In genomic region chr3:179476215-179476614, GRCh38 we compare ENCODE assay signal across 22 cellular contexts. TPM values are rescaled to one million over a fixed set of nuclear protein-coding genes. Genes with fewer than 3 reads are reported as not detected.
DNase-seq lines count a peak whose midpoint lies in the region; ATAC-seq, FAIRE-seq and TF ChIP-seq lines count a peak whose summit lies in the region.
"Had no signal": no experiment of that assay in that cellular context is flagged by ENCODE, and none has a peak within 500 bp of the region (broad histone marks: within the 10 kb centered on the region; RNA-seq: fewer than 3 reads in every experiment).

No MANE protein-coding gene starts in this region.

- H2BK15ac ChIP-seq in mesendoderm (replicated peaks; ENCODE audit: low read depth) = no peak overlapping the region

- intact Hi-C loops in Panc1 (cut with micrococcal nuclease; ENCODE audit: unreplicated experiment) = no loop called here
- intact Hi-C loops in K562 (cut with micrococcal nuclease) = no loop called here
- intact Hi-C loops in PC-9 (cut with micrococcal nuclease; ENCODE audit: unreplicated experiment) = no loop called here
- intact Hi-C loops in posterior cingulate gyrus (cut with DNase I) = no loop called here

- DNase-seq in NCI-H82 (lab: John Stamatoyannopoulos, UW) = peak; percentile 17
- DNase-seq in NCI-H82 treated with DMSO at 0.1 percent for 48 hours (lab: John Stamatoyannopoulos, UW; ENCODE audit: unreplicated experiment) = no peak
- no peak for DNase-seq in Panc1 (ENCODE audit: low read depth, low spot score)
- DNase-seq in K562 (ENCODE audit: extremely low read depth in 1 of 4, low spot score in 3 of 4) = peak in 2 of 4 experiments; percentile 17 to 30
- DNase-seq in mesendoderm = peak; percentile 8
- DNase-seq in PC-9 = no peak
- no peak for DNase-seq in posterior cingulate gyrus
- DNase-seq in T-helper 2 cell treated with Interferon-gamma antibody and Interleukin-4, amounts not matched to agents 5 μg/mL and 100 μg/mL, for 36 hours (ENCODE audit: low spot score) = no peak
- DNase-seq: 8988T; AML-193; CD8-positive, alpha-beta memory T cell; EL; H9; IMR-90; NCI-H1105 treated with DMSO at 0.1 percent for 48 hours; NCI-H2081; NCI-H2171 treated with DMSO at 0.1 percent for 48 hours; NK-92 treated with Interleukin-12 subunit alpha and Interleukin-12 subunit beta, amount 100 ng/mL, for 24 hours; SHP77; SW 1271 had no signal

- no peaks in the 10 kb centered on the region for H3K79me1 ChIP-seq in mesendoderm (ENCODE audit: low read length)

- peaks cover 2% of the 10 kb centered on the region for H3K27me3 Mint-ChIP-seq in T-helper 2 cell treated with Interferon-gamma antibody and Interleukin-4, amounts not matched to agents 5 μg/mL and 100 μg/mL, for 36 hours (ENCODE audit: low read depth)

- TF ChIP-seq CTCF in Panc1 (IDR thresholded peaks at IDR 0.05) (no peak), K562 (IDR thresholded peaks at IDR 0.05 in 2 of 3, conservative IDR thresholded peaks at IDR 0.05 in 1 of 3; ENCODE audit: insufficient read depth in 2 of 3, low read depth in 1 of 3, low read length in 3 of 3) (peak; percentile 30 to 49 (median 35); a peak in 4 of 6 replicates), PC-9 (conservative IDR thresholded peaks at IDR 0.05) (no peak)

- H4K5ac ChIP-seq in mesendoderm (ENCODE audit: low read length) = no peak overlapping the region

- no peaks in the 10 kb centered on the region for H3K27me3 ChIP-seq in Panc1 (ENCODE audit: control insufficient read depth, insufficient read depth, low read length)
- H3K27me3 ChIP-seq in K562 (ENCODE audit: control insufficient read depth in 2 of 2, insufficient read depth in 2 of 2, low read length in 2 of 2) = no peaks in the 10 kb centered on the region
- H3K27me3 ChIP-seq in mesendoderm (ENCODE audit: insufficient read depth, low read length, poor library complexity) = no peaks in the 10 kb centered on the region
- no peaks in the 10 kb centered on the region for H3K27me3 ChIP-seq in PC-9 (ENCODE audit: insufficient read depth, low read depth)

- no peak overlapping the region for H3K4me3 Mint-ChIP-seq in T-helper 2 cell treated with Interferon-gamma antibody and Interleukin-4, amounts not matched to agents 5 μg/mL and 100 μg/mL, for 36 hours
- H3K4me3 Mint-ChIP-seq: CD8-positive, alpha-beta memory T cell; H9 had no signal

- WGBS in K562 (ENCODE audit: insufficient coverage, low coverage, missing lambda C conversion rate) = 5% methylated on average over 2 of the region's 2 CpGs
- WGBS in mesendoderm (ENCODE audit: extremely low coverage, insufficient coverage, low lambda C conversion rate) = no CpG with 5 or more reads among the region's 2 CpGs

- H3K9me3 ChIP-seq in Panc1 (ENCODE audit: control insufficient read depth, insufficient read depth, low read depth, low read length) (no peaks in the 10 kb centered on the region), K562 (replicated peaks; ENCODE audit: control insufficient read depth, insufficient read depth, low read depth, low read length) (no peaks in the 10 kb centered on the region), PC-9 (ENCODE audit: insufficient read depth, low read depth) (no peaks in the 10 kb centered on the region)

- no peaks in the 10 kb centered on the region for H3F3A ChIP-seq in PC-9 (ENCODE audit: insufficient read depth, low read depth)

- H2BK5ac ChIP-seq in mesendoderm (ENCODE audit: low read length) = no peak overlapping the region

- H3K79me2 ChIP-seq in K562 (ENCODE audit: control insufficient read depth, insufficient read depth, low read length) = no peaks in the 10 kb centered on the region
- no peaks in the 10 kb centered on the region for H3K79me2 ChIP-seq in mesendoderm (ENCODE audit: control insufficient read depth, insufficient read depth, low read length)
- no peaks in the 10 kb centered on the region for H3K79me2 ChIP-seq in PC-9 (ENCODE audit: low read depth)

- FAIRE-seq in K562 (lab: Jason Lieb, UNC) = no peak

- H4K20me1 ChIP-seq in K562 (replicated peaks; ENCODE audit: control insufficient read depth, insufficient read depth, low read length) = no peaks in the 10 kb centered on the region
- no peaks in the 10 kb centered on the region for H4K20me1 ChIP-seq in PC-9 (ENCODE audit: insufficient read depth)

- H3K9me1 ChIP-seq in K562 (ENCODE audit: control insufficient read depth, insufficient read depth, low read length) = no peaks in the 10 kb centered on the region

- no peak overlapping the region for H2AFZ ChIP-seq in K562 (ENCODE audit: low read depth, low read length)
- no peak overlapping the region for H2AFZ ChIP-seq in PC-9

- no peak overlapping the region for H3K56ac ChIP-seq in mesendoderm (ENCODE audit: low read length)

- H3K4me3 ChIP-seq in Panc1 (ENCODE audit: low read depth in 2 of 2, low read length in 2 of 2) = no peak overlapping the region
- H3K4me3 ChIP-seq in K562 = no peak overlapping the region
- no peak overlapping the region for H3K4me3 ChIP-seq in mesendoderm (ENCODE audit: low read length)
- H3K4me3 ChIP-seq in PC-9 = no peak overlapping the region
- H3K4me3 ChIP-seq: SK-N-MC had no signal

- no peak overlapping the region for H3K4ac ChIP-seq in mesendoderm (ENCODE audit: low read depth, low read length)

- H2BK120ac ChIP-seq in mesendoderm (ENCODE audit: low read depth, low read length) = no peak overlapping the region

- H3K4me1 Mint-ChIP-seq in T-helper 2 cell treated with Interferon-gamma antibody and Interleukin-4, amounts not matched to agents 5 μg/mL and 100 μg/mL, for 36 hours (ENCODE audit: low read depth) = peaks cover 6% of the 10 kb centered on the region
- H3K4me1 Mint-ChIP-seq: H9 had no signal

- no peaks in the 10 kb centered on the region for H3K4me1 ChIP-seq in Panc1 (ENCODE audit: control insufficient read depth, insufficient read depth, low read length)
- H3K4me1 ChIP-seq in K562 (replicated peaks in 1 of 2; ENCODE audit: control insufficient read depth in 2 of 2, insufficient read depth in 2 of 2, low read length in 2 of 2) = no peaks in the 10 kb centered on the region
- no peaks in the 10 kb centered on the region for H3K4me1 ChIP-seq in mesendoderm (ENCODE audit: control insufficient read depth, low read depth, low read length)
- H3K4me1 ChIP-seq in PC-9 (replicated peaks; ENCODE audit: insufficient read depth) = no peaks in the 10 kb centered on the region

- TF ChIP-seq POLR2A in K562 (conservative IDR thresholded peaks at IDR 0.05) = no peak

- no peaks in the 10 kb centered on the region for H3K36me3 Mint-ChIP-seq in T-helper 2 cell treated with Interferon-gamma antibody and Interleukin-4, amounts not matched to agents 5 μg/mL and 100 μg/mL, for 36 hours (ENCODE audit: low read depth)
- H3K36me3 Mint-ChIP-seq: CD8-positive, alpha-beta memory T cell had no signal

- H3K9me2 ChIP-seq in PC-9 (ENCODE audit: insufficient read depth) = no peaks in the 10 kb centered on the region

- POLR2A ChIA-PET in Panc1 (lab: Charles Lee) = no interaction called here
- POLR2A ChIA-PET in K562 (lab: Yijun Ruan, JAX) = interaction anchor here (1.5 kb wide), 1 partner anchor 10 kb away, joined by 3 read pairs; no protein-coding TSS in a partner anchor
- POLR2A ChIA-PET in PC-9 (lab: Charles Lee; ENCODE audit: unreplicated experiment) = no interaction called here

- no peak for TF ChIP-seq EP300 in K562 (IDR thresholded peaks at IDR 0.05; ENCODE audit: low read length)

- CTCF ChIA-PET in Panc1 (lab: Charles Lee) = interaction anchor here (0.6 kb wide), 1 partner anchor 82 kb away, joined by 3 read pairs; no protein-coding TSS in a partner anchor
- CTCF ChIA-PET in K562 (lab: Yijun Ruan, JAX; ENCODE audit: low intra/inter-chr PET ratio) = no interaction called here
- CTCF ChIA-PET in PC-9 (lab: Charles Lee) = no interaction called here

- peak in 1 of 2 experiments; percentile 22; a peak in 1 of 4 replicates for TF ChIP-seq RAD21 in K562 (CRISPR knock-in tag; conservative IDR thresholded peaks at IDR 0.05 in 1 of 2, IDR thresholded peaks at IDR 0.05 in 1 of 2)

- H3K27ac ChIP-seq in Panc1 (ENCODE audit: low read length) = no peak overlapping the region
- H3K27ac ChIP-seq in K562 (ENCODE audit: extremely low read depth, low read depth, low read length) = no peak overlapping the region
- no peak overlapping the region for H3K27ac ChIP-seq in mesendoderm (ENCODE audit: low read depth, low read length)
- no peak overlapping the region for H3K27ac ChIP-seq in PC-9
- H3K27ac ChIP-seq: C4-2B, SK-N-MC had no signal

- no peaks in the 10 kb centered on the region for H3K9me3 Mint-ChIP-seq in T-helper 2 cell treated with Interferon-gamma antibody and Interleukin-4, amounts not matched to agents 5 μg/mL and 100 μg/mL, for 36 hours
- H3K9me3 Mint-ChIP-seq: CD8-positive, alpha-beta memory T cell had no signal

- H3K18ac ChIP-seq in mesendoderm (ENCODE audit: low read length) = no peak overlapping the region

- no peak overlapping the region for H2AK5ac ChIP-seq in mesendoderm (ENCODE audit: low read length)

- H4K8ac ChIP-seq in mesendoderm (ENCODE audit: low read depth, low read length) = no peak overlapping the region

- H3K4me2 ChIP-seq in K562 (ENCODE audit: insufficient read depth, low read length) (no peak overlapping the region), mesendoderm (ENCODE audit: low read length) (no peak overlapping the region), PC-9 (no peak overlapping the region)

- in situ Hi-C loops in Panc1 (cut with HindIII; ENCODE audit: low pct_unique_long_range_greater_than_20kb, low sequenced_read_pairs) = no loop called here
- in situ Hi-C loops in K562 (cut with MboI) = no loop called here

- no peak overlapping the region for H3K27ac Mint-ChIP-seq in T-helper 2 cell treated with Interferon-gamma antibody and Interleukin-4, amounts not matched to agents 5 μg/mL and 100 μg/mL, for 36 hours
- H3K27ac Mint-ChIP-seq: CD8-positive, alpha-beta memory T cell; H9 had no signal

- ATAC-seq in Panc1 (peak; percentile 85), K562 (peak; percentile 98)

- BruUV-seq in Panc1 (replicated peaks; lab: Mats Ljungman, UMichigan) (no TSS peak), K562 (replicated peaks; lab: Mats Ljungman, UMichigan) (no TSS peak), PC-9 (replicated peaks; lab: Mats Ljungman, UMichigan) (no TSS peak)

- no peak overlapping the region for H3K23ac ChIP-seq in mesendoderm (ENCODE audit: low read length)

- no peaks in the 10 kb centered on the region for H3K36me3 ChIP-seq in Panc1 (ENCODE audit: control insufficient read depth, insufficient read depth, low read length)
- no peaks in the 10 kb centered on the region for H3K36me3 ChIP-seq in K562 (ENCODE audit: control insufficient read depth, insufficient read depth, low read length)
- H3K36me3 ChIP-seq in mesendoderm (ENCODE audit: control insufficient read depth, insufficient read depth, low read length) = no peaks in the 10 kb centered on the region
- no peaks in the 10 kb centered on the region for H3K36me3 ChIP-seq in PC-9 (ENCODE audit: low read depth)

- H3K9ac ChIP-seq in K562 (ENCODE audit: insufficient read depth in 1 of 2, low read depth in 2 of 2, low read length in 2 of 2) (no peak overlapping the region), mesendoderm (ENCODE audit: low read length) (no peak overlapping the region)

RNA-seq across cellular contexts. Expression of gene GNB4, which starts 24.9 kb away (rescaled TPM):
- total RNA-seq in Panc1 (2021; ENCODE audit: unreplicated experiment) = 26.7 TPM
- polyA plus RNA-seq in Panc1 (2012; ENCODE audit: insufficient read length) = 9.7 TPM
- total RNA-seq in K562 (2011; cell fraction: chromatin; rRNA removed; ENCODE audit: low replicate concordance) = 10.7 and 22.4 TPM in 2 replicates
- 4.8 and 8.7 TPM in 2 replicates for total RNA-seq in K562 (2011; cell fraction: nucleolus; rRNA removed)
- total RNA-seq in K562 (2011; cell fraction: nucleoplasm; rRNA removed) = 16.1 and 23.0 TPM in 2 replicates
- 18.3 and 20.0 TPM in 2 replicates for total RNA-seq in K562 (2014; rRNA removed)
- total RNA-seq in K562 (2014; rRNA removed; fragmentation: Illumina TruSeq; extraction: Trizol) = 34.7 and 38.4 TPM in 2 replicates
- 24.8 and 26.2 TPM in 2 replicates for total RNA-seq in K562 (2015; rRNA removed; fragmentation: Illumina TruSeq; extraction: Trizol)
- total RNA-seq in K562 (2021) = 27.9 and 28.8 TPM in 2 replicates
- polyA plus RNA-seq in K562 (2011; rRNA removed) = 30.6 and 36.7 TPM in 2 replicates
- 8.2 and 23.4 TPM in 2 replicates for polyA plus RNA-seq in K562 (2011; cell fraction: cytosol; rRNA removed)
- 4.4 and 8.0 TPM in 2 replicates for polyA plus RNA-seq in K562 (2011; cell fraction: nucleus; rRNA removed)
- polyA plus RNA-seq in K562 (2012) = 9.1 and 12.8 TPM in 2 replicates
- polyA plus RNA-seq in K562 (2014; fragmentation: Illumina TruSeq; extraction: Trizol) = 19.1 and 21.4 TPM in 2 replicates
- 1 to 10 TPM; 6.8 to 7.2 TPM for polyA plus RNA-seq in K562 (2014; fragmentation: Nextera tagmentation; extraction: Ambion mirVana)
- polyA plus RNA-seq in K562 (2014; rRNA removed) = 11.7 and 16.9 TPM in 2 replicates
- 94.2 and 96.0 TPM in 2 replicates for polyA minus RNA-seq in K562 (2011; rRNA and poly(A)+ RNA removed)
- 26.3 and 32.2 TPM in 2 replicates for polyA minus RNA-seq in K562 (2011; cell fraction: cytosol; rRNA and poly(A)+ RNA removed)
- polyA minus RNA-seq in K562 (2011; cell fraction: nucleus; rRNA and poly(A)+ RNA removed) = 6.1 and 12.0 TPM in 2 replicates
- 44.9 TPM for polyA plus RNA-seq in mesendoderm (2013, experiment 1 of 2)
- 45.5 TPM for polyA plus RNA-seq in mesendoderm (2013, experiment 2 of 2)
- 18.0 and 19.4 TPM in 2 replicates for total RNA-seq in PC-9 (2021)

Comparison
In these comparisons a context has a peak if more than half of its experiments do, and no peak if none do; other contexts are left out.
1. DNase-seq: peak in NCI-H82 (single experiment) and mesendoderm (single experiment); none in NCI-H82 treated with DMSO at 0.1 percent for 48 hours (single experiment), Panc1 (single experiment), PC-9 (0 of 2), posterior cingulate gyrus (0 of 10) and T-helper 2 cell treated with Interferon-gamma antibody and Interleukin-4, amounts not matched to agents 5 μg/mL and 100 μg/mL, for 36 hours (single experiment).
2. CTCF ChIP-seq: peak in K562 (3 of 3); none in Panc1 (single experiment) and PC-9 (single experiment).